ENCODE assay signal across 1 cellular context in the genomic region with DNA sequence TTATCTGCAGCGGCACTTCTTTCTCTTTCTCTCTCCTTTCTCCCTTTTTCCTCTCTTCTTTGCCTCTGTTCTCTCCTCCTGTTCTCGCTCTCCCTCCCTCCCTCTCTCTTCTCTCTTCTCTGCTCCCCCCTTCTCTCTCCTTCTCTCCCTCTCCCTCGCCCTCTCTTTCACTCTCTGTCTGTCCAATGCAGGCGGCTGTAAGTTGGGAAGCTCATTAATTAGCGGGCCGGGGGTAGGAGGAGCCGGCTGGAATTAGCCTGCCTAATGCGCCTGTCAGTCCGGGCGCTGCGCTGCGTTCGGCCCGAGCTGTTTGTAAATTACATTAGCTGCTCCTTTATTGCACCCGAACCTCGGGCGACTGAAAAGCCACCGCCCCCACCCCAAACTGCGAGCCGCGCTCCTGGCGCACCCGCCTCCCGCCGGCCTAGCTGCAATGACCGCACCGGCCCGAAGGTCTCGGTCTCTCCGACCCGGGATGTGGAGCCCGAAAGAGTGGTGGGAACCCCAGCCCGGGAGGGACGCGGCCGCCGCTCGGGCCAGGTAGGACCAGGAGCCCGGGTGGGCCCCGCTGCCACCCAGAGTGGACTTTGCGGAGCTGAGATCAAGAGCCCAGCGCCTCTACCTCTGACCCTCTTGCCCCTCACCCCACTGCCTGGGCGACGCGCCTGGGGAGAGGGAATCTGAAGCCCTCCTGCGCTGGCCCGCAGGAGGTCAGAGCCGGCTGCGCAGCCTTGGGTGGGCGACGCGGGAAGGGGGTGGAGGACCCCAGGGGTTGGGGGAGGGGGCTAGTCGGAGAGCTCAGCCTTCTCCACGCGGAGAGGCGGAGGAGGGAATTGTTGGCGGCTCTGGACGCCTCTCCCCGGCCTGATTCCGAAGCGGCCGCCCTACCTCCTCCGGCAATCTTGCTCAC.
TF ChIP-seq lines count a peak whose summit lies in the region.

A gene with protein sequence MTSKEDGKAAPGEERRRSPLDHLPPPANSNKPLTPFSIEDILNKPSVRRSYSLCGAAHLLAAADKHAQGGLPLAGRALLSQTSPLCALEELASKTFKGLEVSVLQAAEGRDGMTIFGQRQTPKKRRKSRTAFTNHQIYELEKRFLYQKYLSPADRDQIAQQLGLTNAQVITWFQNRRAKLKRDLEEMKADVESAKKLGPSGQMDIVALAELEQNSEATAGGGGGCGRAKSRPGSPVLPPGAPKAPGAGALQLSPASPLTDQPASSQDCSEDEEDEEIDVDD (minus strand): TSS at position 189 of the 910 bp plus-strand sequence. CDS start 648 bp downstream, outside the sequence.

TF ChIP-seq in SK-N-SH treated with all-trans-retinoic acid at 6 μM for 48 hours, 23 proteins besides CTCF, POLR2A, EP300 and RAD21 (continued from another document):
- TF ChIP-seq, protein P1, sequence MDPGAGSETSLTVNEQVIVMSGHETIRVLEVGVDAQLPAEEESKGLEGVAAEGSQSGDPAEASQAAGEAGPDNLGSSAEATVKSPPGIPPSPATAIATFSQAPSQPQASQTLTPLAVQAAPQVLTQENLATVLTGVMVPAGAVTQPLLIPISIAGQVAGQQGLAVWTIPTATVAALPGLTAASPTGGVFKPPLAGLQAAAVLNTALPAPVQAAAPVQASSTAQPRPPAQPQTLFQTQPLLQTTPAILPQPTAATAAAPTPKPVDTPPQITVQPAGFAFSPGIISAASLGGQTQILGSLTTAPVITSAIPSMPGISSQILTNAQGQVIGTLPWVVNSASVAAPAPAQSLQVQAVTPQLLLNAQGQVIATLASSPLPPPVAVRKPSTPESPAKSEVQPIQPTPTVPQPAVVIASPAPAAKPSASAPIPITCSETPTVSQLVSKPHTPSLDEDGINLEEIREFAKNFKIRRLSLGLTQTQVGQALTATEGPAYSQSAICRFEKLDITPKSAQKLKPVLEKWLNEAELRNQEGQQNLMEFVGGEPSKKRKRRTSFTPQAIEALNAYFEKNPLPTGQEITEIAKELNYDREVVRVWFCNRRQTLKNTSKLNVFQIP (CRISPR knock-in tag; IDR thresholded peaks at IDR 0.05; ENCODE audit: borderline replicate concordance, low read depth): no peak
- TF ChIP-seq, protein P2, sequence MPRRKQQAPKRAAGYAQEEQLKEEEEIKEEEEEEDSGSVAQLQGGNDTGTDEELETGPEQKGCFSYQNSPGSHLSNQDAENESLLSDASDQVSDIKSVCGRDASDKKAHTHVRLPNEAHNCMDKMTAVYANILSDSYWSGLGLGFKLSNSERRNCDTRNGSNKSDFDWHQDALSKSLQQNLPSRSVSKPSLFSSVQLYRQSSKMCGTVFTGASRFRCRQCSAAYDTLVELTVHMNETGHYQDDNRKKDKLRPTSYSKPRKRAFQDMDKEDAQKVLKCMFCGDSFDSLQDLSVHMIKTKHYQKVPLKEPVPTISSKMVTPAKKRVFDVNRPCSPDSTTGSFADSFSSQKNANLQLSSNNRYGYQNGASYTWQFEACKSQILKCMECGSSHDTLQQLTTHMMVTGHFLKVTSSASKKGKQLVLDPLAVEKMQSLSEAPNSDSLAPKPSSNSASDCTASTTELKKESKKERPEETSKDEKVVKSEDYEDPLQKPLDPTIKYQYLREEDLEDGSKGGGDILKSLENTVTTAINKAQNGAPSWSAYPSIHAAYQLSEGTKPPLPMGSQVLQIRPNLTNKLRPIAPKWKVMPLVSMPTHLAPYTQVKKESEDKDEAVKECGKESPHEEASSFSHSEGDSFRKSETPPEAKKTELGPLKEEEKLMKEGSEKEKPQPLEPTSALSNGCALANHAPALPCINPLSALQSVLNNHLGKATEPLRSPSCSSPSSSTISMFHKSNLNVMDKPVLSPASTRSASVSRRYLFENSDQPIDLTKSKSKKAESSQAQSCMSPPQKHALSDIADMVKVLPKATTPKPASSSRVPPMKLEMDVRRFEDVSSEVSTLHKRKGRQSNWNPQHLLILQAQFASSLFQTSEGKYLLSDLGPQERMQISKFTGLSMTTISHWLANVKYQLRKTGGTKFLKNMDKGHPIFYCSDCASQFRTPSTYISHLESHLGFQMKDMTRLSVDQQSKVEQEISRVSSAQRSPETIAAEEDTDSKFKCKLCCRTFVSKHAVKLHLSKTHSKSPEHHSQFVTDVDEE (CRISPR knock-in tag; IDR thresholded peaks at IDR 0.05): no peak
- TF ChIP-seq, protein P3, sequence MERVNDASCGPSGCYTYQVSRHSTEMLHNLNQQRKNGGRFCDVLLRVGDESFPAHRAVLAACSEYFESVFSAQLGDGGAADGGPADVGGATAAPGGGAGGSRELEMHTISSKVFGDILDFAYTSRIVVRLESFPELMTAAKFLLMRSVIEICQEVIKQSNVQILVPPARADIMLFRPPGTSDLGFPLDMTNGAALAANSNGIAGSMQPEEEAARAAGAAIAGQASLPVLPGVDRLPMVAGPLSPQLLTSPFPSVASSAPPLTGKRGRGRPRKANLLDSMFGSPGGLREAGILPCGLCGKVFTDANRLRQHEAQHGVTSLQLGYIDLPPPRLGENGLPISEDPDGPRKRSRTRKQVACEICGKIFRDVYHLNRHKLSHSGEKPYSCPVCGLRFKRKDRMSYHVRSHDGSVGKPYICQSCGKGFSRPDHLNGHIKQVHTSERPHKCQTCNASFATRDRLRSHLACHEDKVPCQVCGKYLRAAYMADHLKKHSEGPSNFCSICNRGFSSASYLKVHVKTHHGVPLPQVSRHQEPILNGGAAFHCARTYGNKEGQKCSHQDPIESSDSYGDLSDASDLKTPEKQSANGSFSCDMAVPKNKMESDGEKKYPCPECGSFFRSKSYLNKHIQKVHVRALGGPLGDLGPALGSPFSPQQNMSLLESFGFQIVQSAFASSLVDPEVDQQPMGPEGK (CRISPR knock-in tag; IDR thresholded peaks at IDR 0.05; ENCODE audit: borderline replicate concordance): no peak
- no peak for TF ChIP-seq GLIS3 (CRISPR knock-in tag; IDR thresholded peaks at IDR 0.05)
- TF ChIP-seq ZFP3 (CRISPR knock-in tag; IDR thresholded peaks at IDR 0.05): no peak
- no peak for TF ChIP-seq TCF4 (CRISPR knock-in tag; IDR thresholded peaks at IDR 0.05; ENCODE audit: borderline replicate concordance)
- TF ChIP-seq TOX (CRISPR knock-in tag; IDR thresholded peaks at IDR 0.05; ENCODE audit: borderline replicate concordance): no peak
- TF ChIP-seq, protein P4, sequence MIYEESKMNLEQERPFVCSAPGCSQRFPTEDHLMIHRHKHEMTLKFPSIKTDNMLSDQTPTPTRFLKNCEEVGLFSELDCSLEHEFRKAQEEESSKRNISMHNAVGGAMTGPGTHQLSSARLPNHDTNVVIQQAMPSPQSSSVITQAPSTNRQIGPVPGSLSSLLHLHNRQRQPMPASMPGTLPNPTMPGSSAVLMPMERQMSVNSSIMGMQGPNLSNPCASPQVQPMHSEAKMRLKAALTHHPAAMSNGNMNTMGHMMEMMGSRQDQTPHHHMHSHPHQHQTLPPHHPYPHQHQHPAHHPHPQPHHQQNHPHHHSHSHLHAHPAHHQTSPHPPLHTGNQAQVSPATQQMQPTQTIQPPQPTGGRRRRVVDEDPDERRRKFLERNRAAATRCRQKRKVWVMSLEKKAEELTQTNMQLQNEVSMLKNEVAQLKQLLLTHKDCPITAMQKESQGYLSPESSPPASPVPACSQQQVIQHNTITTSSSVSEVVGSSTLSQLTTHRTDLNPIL (CRISPR knock-in tag; IDR thresholded peaks at IDR 0.05; ENCODE audit: low read depth): no peak
- TF ChIP-seq SNAI2 (CRISPR knock-in tag; IDR thresholded peaks at IDR 0.05): no peak
- no peak for TF ChIP-seq ISL1 (CRISPR knock-in tag; IDR thresholded peaks at IDR 0.05)
- TF ChIP-seq ZNF8 (CRISPR knock-in tag; IDR thresholded peaks at IDR 0.05): no peak
- TF ChIP-seq ZNF565 (CRISPR knock-in tag; conservative IDR thresholded peaks at IDR 0.05; ENCODE audit: low read depth): no peak
- TF ChIP-seq ARNTL (CRISPR knock-in tag; IDR thresholded peaks at IDR 0.05; ENCODE audit: borderline replicate concordance, low read depth): no peak
- TF ChIP-seq CSDC2 (CRISPR knock-in tag; IDR thresholded peaks at IDR 0.05): no peak
